ENCODE assay signal across 8 cellular contexts in the genomic region with DNA sequence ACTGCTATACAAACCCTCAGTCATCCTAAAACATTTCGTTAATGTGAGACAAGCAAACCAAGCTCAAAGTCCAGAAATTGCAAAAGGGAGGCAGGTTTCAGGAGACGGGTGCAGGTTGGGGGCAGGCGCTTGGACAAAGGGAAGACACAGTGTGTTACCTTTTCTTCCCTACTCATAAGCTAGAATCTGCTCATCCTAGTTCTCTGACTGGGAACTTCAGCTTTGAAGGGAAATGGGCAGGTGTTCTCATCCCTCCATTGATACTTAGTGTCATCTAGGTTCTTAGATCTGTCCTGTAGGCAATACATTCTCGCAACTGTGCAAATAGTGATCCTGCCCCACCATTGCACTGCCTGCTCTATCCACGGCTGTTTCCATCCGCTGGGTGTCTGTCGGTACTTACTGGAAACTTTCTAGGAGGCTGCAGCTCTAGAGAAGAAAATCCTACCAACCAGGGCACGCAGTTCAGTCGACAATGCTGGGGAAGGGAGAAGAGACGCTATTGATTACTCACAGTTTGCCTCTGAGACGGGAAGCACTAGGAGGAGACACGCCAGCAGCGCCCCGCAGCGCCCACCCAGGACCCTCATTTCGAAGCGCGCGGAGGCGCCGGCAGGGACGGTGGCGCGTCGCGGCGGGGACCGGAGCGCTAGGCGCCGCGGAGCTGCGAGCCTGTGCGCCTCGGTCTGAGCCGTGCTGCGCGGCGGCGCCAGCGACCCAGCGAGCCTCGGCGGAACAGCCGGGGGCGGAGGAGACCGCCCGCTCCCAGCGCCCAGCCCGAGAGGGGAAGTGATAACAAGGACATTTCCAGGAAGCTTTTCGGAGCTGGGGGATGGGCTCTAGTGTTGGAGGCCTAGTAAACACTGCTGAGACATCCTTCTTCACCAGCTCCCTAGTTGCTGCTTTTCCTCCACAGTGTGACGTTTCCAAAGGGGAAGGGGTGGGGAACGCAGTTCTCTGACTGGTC. TPM values are rescaled to one million over a fixed set of nuclear protein-coding genes. Genes with fewer than 3 reads are reported as not detected.
A peak's percentile ranks its signal among the peaks of the same experiment; 100 is the strongest.
DNase-seq lines count a peak whose midpoint lies in the region; ATAC-seq and TF ChIP-seq lines count a peak whose summit lies in the region.

Gene PROS1 (minus strand): TSS at position 737 of the 967 bp plus-strand sequence. CDS start 147 bp downstream, at position 590.

- no peak for TF ChIP-seq CTCF in AG04449 (IDR thresholded peaks at IDR 0.05; ENCODE audit: insufficient read depth, low read length, missing control alignments)

- no peaks in the 10 kb centered on the region for H3K36me3 Mint-ChIP-seq in activated CD4-positive, alpha-beta T cell treated with anti-CD3 and anti-CD28 coated beads, Interleukin-2, amount 10 ng/mL, durations not matched to agents 24 days and 14 days (ENCODE audit: low read depth)

- H3K27me3 Mint-ChIP-seq in activated CD4-positive, alpha-beta T cell treated with anti-CD3 and anti-CD28 coated beads, Interleukin-2, amount 10 ng/mL, durations not matched to agents 24 days and 14 days = peaks cover 9% of the 10 kb centered on the region

- H3K9me3 Mint-ChIP-seq in activated CD4-positive, alpha-beta T cell treated with anti-CD3 and anti-CD28 coated beads, Interleukin-2, amount 10 ng/mL, durations not matched to agents 24 days and 14 days = no peaks in the 10 kb centered on the region

- no peak for DNase-seq in AG04449 (ENCODE audit: low read depth, low spot score)
- peak; percentile 70 for DNase-seq in NCI-H460 (ENCODE audit: extremely low read depth, low read depth)
- peak; percentile 87 for DNase-seq in activated CD4-positive, alpha-beta T cell treated with anti-CD3 and anti-CD28 coated beads, Interleukin-2, amount 10 ng/mL, durations not matched to agents 24 days and 14 days
- peak; percentile 49 to 74 for DNase-seq in dermis microvascular lymphatic vessel endothelial cell (ENCODE audit: low read depth in 2 of 2)
- DNase-seq in left colon = peak; percentile 86 to 87
- DNase-seq in stimulated activated CD4-positive, alpha-beta T cell treated with anti-CD3 and anti-CD28 coated beads, Interleukin-15, amount 100 ng/mL, for 24 hours = peak; percentile 70

- H3K4me3 Mint-ChIP-seq in activated CD4-positive, alpha-beta T cell treated with anti-CD3 and anti-CD28 coated beads, Interleukin-2, amount 10 ng/mL, durations not matched to agents 24 days and 14 days = peak within 1 kb of the TSS; percentile 80

- H3K4me1 Mint-ChIP-seq in activated CD4-positive, alpha-beta T cell treated with anti-CD3 and anti-CD28 coated beads, Interleukin-2, amount 10 ng/mL, durations not matched to agents 24 days and 14 days = peaks cover 13% of the 10 kb centered on the region

- POLR2A ChIA-PET in AG04449 (lab: Yijun Ruan, JAX) = interaction anchor here (0.6 to 1.4 kb wide), 2 partner anchors 89 to 141 kb away, joined by 3 to 4 read pairs; partner anchors contain the start of genes DHFR2 and NSUN3

- CTCF ChIA-PET in AG04449 (lab: Yijun Ruan, JAX) = interaction anchor here (2.6 kb wide), 1 partner anchor 96 kb away, joined by 8 read pairs; no protein-coding TSS in a partner anchor

- peak; percentile 74 for ATAC-seq in GM18858 (IDR thresholded peaks at IDR 0.05; ENCODE audit: unreplicated experiment)
- ATAC-seq in HG03095 (IDR thresholded peaks at IDR 0.05; ENCODE audit: unreplicated experiment) = peak; percentile 90
- ATAC-seq in left colon = peak; percentile 97

- H3K27ac Mint-ChIP-seq in activated CD4-positive, alpha-beta T cell treated with anti-CD3 and anti-CD28 coated beads, Interleukin-2, amount 10 ng/mL, durations not matched to agents 24 days and 14 days = peak within 1 kb of the TSS; percentile 75

- intact Hi-C loops in activated CD4-positive, alpha-beta T cell treated with anti-CD3 and anti-CD28 coated beads, Interleukin-2, amount 10 ng/mL, durations not matched to agents 24 days and 14 days (cut with micrococcal nuclease) = loop anchor here (2.0 kb wide), 1 partner anchor 37 kb away; no protein-coding TSS in a partner anchor
- intact Hi-C loops in left colon (cut with DNase I, micrococcal nuclease) = loop anchor here in 1 of 2 donors (10.0 kb wide), 1 partner anchor 91 kb away; the partner anchor contains the start of genes DHFR2 and NSUN3

- H3K4me3 ChIP-seq in AG04449 (ENCODE audit: low read depth, low read length) = peak within 1 kb of the TSS; percentile 67

RNA-seq across cellular contexts. Expression of gene PROS1, which starts in this region (rescaled TPM):
- total RNA-seq in NCI-H460 (2014; rRNA removed; shearing (Covaris generic)) = 29.2 and 31.1 TPM in 2 replicates
- 28.9 and 32.8 TPM in 2 replicates for polyA plus RNA-seq in NCI-H460 (2014; cell fraction: nucleus; rRNA removed)
- 0.85 and 1.3 TPM in 2 replicates for total RNA-seq in activated CD4-positive, alpha-beta T cell treated with anti-CD3 and anti-CD28 coated beads, Interleukin-2, amount 10 ng/mL, durations not matched to agents 24 days and 14 days
- total RNA-seq in dermis microvascular lymphatic vessel endothelial cell (9.0 and 17.2 TPM in 2 replicates), left colon (10 to 100 TPM; 16.1 to 33.0 TPM)
